Comparison of ENCODE assay signal across 8 cellular contexts in genomic region chr15:89003865-89004725, GRCh38.
A peak's percentile ranks its signal among the peaks of the same experiment; 100 is the strongest.
DNase-seq lines count a peak whose midpoint lies in the region; ATAC-seq and TF ChIP-seq lines count a peak whose summit lies in the region.

No MANE protein-coding gene starts in this region.

- no peak overlapping the region for H3K27ac Mint-ChIP-seq in activated T-helper 17 cell treated with anti-CD3 and anti-CD28 coated beads, Interleukin-2, amount 50 U/mL, for 72 hours

- no peaks in the 10 kb centered on the region for H3K9me3 ChIP-seq in uterus

- no peaks in the 10 kb centered on the region for H3K36me3 ChIP-seq in uterus

- H3K4me3 ChIP-seq in uterus, result no peak overlapping the region

- TF ChIP-seq CTCF in uterus (IDR thresholded peaks at IDR 0.05), result peak in 3 of 4 experiments; percentile 27 to 41 (median 32)

- H3K9me3 Mint-ChIP-seq in activated T-helper 17 cell treated with anti-CD3 and anti-CD28 coated beads, Interleukin-2, amount 50 U/mL, for 72 hours, result no peaks in the 10 kb centered on the region

- intact Hi-C loops in Right ventricle myocardium inferior (cut with DNase I), result loop anchor here (1.0 kb wide), 1 partner anchor 100 kb away; no protein-coding TSS in a partner anchor
- intact Hi-C loops in cardiac septum (cut with DNase I), result loop anchor here (2.0 kb wide), 1 partner anchor 95 kb away; no protein-coding TSS in a partner anchor
- intact Hi-C loops in left ventricle myocardium superior (cut with micrococcal nuclease), result no loop called here
- intact Hi-C loops in uterus (cut with DNase I; ENCODE audit: low total_unique reads), result no loop called here

- H3K27me3 Mint-ChIP-seq in activated T-helper 17 cell treated with anti-CD3 and anti-CD28 coated beads, Interleukin-2, amount 50 U/mL, for 72 hours, result peaks cover 10% of the 10 kb centered on the region

- TF ChIP-seq POLR2A in uterus (IDR thresholded peaks at IDR 0.05), result no peak

- H3K4me3 Mint-ChIP-seq in activated T-helper 17 cell treated with anti-CD3 and anti-CD28 coated beads, Interleukin-2, amount 50 U/mL, for 72 hours, result no peak overlapping the region

- H3K4me1 ChIP-seq in uterus, result no peaks in the 10 kb centered on the region

- DNase-seq in Right ventricle myocardium inferior (ENCODE audit: missing footprints) (no peak), cardiac septum (ENCODE audit: low spot score) (no peak), UCSD-AML1 (lab: John Stamatoyannopoulos, UW; ENCODE audit: unreplicated experiment) (peak; percentile 44), left ventricle myocardium superior (peak; percentile 71), uterus (peak in 1 of 2 donors; percentile 26)

- H3K4me1 Mint-ChIP-seq in activated T-helper 17 cell treated with anti-CD3 and anti-CD28 coated beads, Interleukin-2, amount 50 U/mL, for 72 hours, result peaks cover 4% of the 10 kb centered on the region

- ATAC-seq in Right ventricle myocardium inferior, result peak; percentile 84
- peak; percentile 86 for ATAC-seq in left ventricle myocardium superior
- ATAC-seq in GM19351 (IDR thresholded peaks at IDR 0.05; ENCODE audit: unreplicated experiment), result no peak
- no peak for ATAC-seq in activated T-helper 17 cell treated with anti-CD3 and anti-CD28 coated beads, Interleukin-2, amount 50 U/mL, for 72 hours (replicated peaks)
- no peak for ATAC-seq in HG03571 (IDR thresholded peaks at IDR 0.05; ENCODE audit: unreplicated experiment)

- H3K27me3 ChIP-seq in uterus, result no peaks in the 10 kb centered on the region

- H3K36me3 Mint-ChIP-seq in activated T-helper 17 cell treated with anti-CD3 and anti-CD28 coated beads, Interleukin-2, amount 50 U/mL, for 72 hours (ENCODE audit: low read depth), result no peaks in the 10 kb centered on the region

- H3K27ac ChIP-seq in uterus, result no peak overlapping the region

Comparison
In these comparisons a context has a peak if more than half of its experiments do, and no peak if none do; other contexts are left out.
1. DNase-seq: peak in UCSD-AML1 (single experiment) and left ventricle myocardium superior (single experiment); none in Right ventricle myocardium inferior (single experiment) and cardiac septum (single experiment).
2. intact Hi-C loops: an anchor here in Right ventricle myocardium inferior (1.0 kb wide) and cardiac septum (2.0 kb wide); none called in left ventricle myocardium superior and uterus.
3. ATAC-seq: peak in Right ventricle myocardium inferior (single experiment) and left ventricle myocardium superior (single experiment); none in GM19351 (single experiment), activated T-helper 17 cell treated with anti-CD3 and anti-CD28 coated beads, Interleukin-2, amount 50 U/mL, for 72 hours (single experiment) and HG03571 (single experiment).